20 cellular contexts compared by ENCODE assay signal in the genomic region with DNA sequence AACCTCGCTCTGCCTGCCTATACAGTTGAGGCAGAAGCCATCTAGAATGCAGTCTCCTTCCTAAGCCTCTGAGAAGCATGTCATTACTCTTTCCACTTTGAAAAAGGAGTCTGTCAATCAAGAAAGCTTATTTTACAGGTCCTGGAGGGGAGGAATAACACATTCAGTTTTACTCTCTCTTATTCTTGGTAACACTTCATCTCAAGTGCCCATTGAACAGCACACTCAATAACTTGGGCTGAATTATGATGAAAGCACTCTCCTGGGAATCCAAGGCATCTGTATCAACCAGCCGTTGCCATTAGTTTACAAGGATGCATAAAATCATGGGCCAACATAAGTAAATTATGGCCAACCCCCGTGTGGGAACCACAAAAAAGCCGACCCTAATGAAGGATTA.
A peak's percentile ranks its signal among the peaks of the same experiment; 100 is the strongest.
DNase-seq lines count a peak whose midpoint lies in the region; ATAC-seq and TF ChIP-seq lines count a peak whose summit lies in the region.
"Had no signal": no experiment of that assay in that cellular context is flagged by ENCODE, and none has a peak within 500 bp of the region (broad histone marks: within the 10 kb centered on the region; RNA-seq: fewer than 3 reads in every experiment).

No MANE protein-coding gene starts in this region.

- in situ Hi-C loops in G401 (cut with HindIII; ENCODE audit: low sequenced_read_pairs): no loop called here

- ATAC-seq in HG03457 (IDR thresholded peaks at IDR 0.05; ENCODE audit: unreplicated experiment): no peak
- ATAC-seq: PC-3 had no signal

- CTCF ChIA-PET in HEK293T (lab: Yijun Ruan, JAX): interaction anchor here (0.6 kb wide), 1 partner anchor 1027 kb away, joined by 3 read pairs; no protein-coding TSS in a partner anchor

- POLR2A ChIA-PET in HEK293T (lab: Yijun Ruan, JAX): no interaction called here

- peak; percentile 51 for DNase-seq in NCI-H1105 treated with DMSO at 0.1 percent for 48 hours (lab: John Stamatoyannopoulos, UW)
- DNase-seq in NCI-H1105 (lab: John Stamatoyannopoulos, UW): no peak
- no peak for DNase-seq in HEK293T (ENCODE audit: extremely low spot score)
- peak; percentile 29 for DNase-seq in NCI-H2107 (lab: John Stamatoyannopoulos, UW)
- DNase-seq in NCI-H524 treated with DMSO at 0.1 percent for 48 hours (lab: John Stamatoyannopoulos, UW): peak; percentile 71
- DNase-seq in activated CD4-positive, alpha-beta T cell treated with anti-CD3 and anti-CD28 coated beads, Interleukin-2, amount 50 U/mL, for 4 hours: no peak
- DNase-seq in G401 (ENCODE audit: low spot score): no peak
- DNase-seq: AML-193; C1 segment of cervical spinal cord; Calu3; CD8-positive, alpha-beta memory T cell; GM23248; H9; IMR-90; NCI-H1694; NCI-H510A treated with DMSO at 0.1 percent for 48 hours; PC-3; Right ventricle myocardium superior; T-helper 9 cell had no signal

TF ChIP-seq in HEK293T, 16 proteins besides CTCF, POLR2A, EP300 and RAD21:
- TF ChIP-seq ARNT (IDR thresholded peaks at IDR 0.05): no peak
- peak; percentile 29; the same call in 1 of the 2 replicates for TF ChIP-seq PKNOX1 (IDR thresholded peaks at IDR 0.05)
- TF ChIP-seq LEF1 (IDR thresholded peaks at IDR 0.05; ENCODE audit: borderline replicate concordance): no peak

Comparison
In these comparisons a context has a peak if more than half of its experiments do, and no peak if none do; other contexts are left out.
1. DNase-seq: peak in NCI-H1105 treated with DMSO at 0.1 percent for 48 hours (single experiment), NCI-H2107 (single experiment) and NCI-H524 treated with DMSO at 0.1 percent for 48 hours (single experiment); none in NCI-H1105 (single experiment), HEK293T (single experiment), activated CD4-positive, alpha-beta T cell treated with anti-CD3 and anti-CD28 coated beads, Interleukin-2, amount 50 U/mL, for 4 hours (0 of 2) and G401 (single experiment).